Comparison of ENCODE assay signal across 9 cellular contexts in the genomic region with DNA sequence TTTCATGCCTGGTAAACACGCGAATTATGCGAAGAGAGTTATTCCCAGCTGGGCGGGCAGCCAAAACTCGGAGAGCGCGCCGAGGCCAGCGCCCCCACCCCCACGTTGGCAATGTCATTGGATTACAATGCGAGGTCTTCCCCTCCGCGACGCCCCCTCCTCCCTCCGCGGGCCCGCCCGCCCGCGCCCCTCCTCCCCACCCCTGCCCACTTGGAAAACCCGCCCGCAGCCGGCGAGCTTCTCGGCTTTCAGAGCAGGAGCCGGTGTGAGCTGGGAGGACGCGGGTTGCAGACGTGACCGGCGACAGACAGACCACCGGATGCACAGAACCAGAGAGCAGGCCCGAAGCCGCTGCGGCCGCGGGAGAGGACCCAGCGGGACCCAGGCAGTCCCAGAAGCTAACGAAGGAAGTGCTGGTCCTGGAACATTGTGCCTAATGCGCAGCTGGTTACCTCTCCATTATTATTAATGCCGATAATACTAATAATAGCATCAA. TPM values are rescaled to one million over a fixed set of nuclear protein-coding genes. Genes with fewer than 3 reads are reported as not detected.
DNase-seq lines count a peak whose midpoint lies in the region; ATAC-seq and TF ChIP-seq lines count a peak whose summit lies in the region.
"Had no signal": no experiment of that assay in that cellular context is flagged by ENCODE, and none has a peak within 500 bp of the region (broad histone marks: within the 10 kb centered on the region; RNA-seq: fewer than 3 reads in every experiment).

No MANE protein-coding gene starts in this region.

- peak overlapping the region; percentile 74 for H3K27ac Mint-ChIP-seq in HFFc6
- H3K27ac Mint-ChIP-seq in activated naive CD4-positive, alpha-beta T cell treated with anti-CD3 and anti-CD28 coated beads, Interleukin-2, amount 50 U/mL, for 24 hours, result peak overlapping the region; percentile 96
- no peak overlapping the region for H3K27ac Mint-ChIP-seq in activated T-helper 1 cell treated with anti-CD3 and anti-CD28 coated beads, Interleukin-12 subunit alpha, Interleukin-12 subunit beta, Interleukin-2, Interleukin-4 antibody, amounts not matched to agents 30 ng/mL and 10 ng/mL and 1 ng/mL, durations not matched to agents 14 hours and 24 hours and 36 hours

- no peaks in the 10 kb centered on the region for H3K36me3 Mint-ChIP-seq in HFFc6 (ENCODE audit: low read depth)
- H3K36me3 Mint-ChIP-seq in activated naive CD4-positive, alpha-beta T cell treated with anti-CD3 and anti-CD28 coated beads, Interleukin-2, amount 50 U/mL, for 24 hours, result no peaks in the 10 kb centered on the region
- H3K36me3 Mint-ChIP-seq in activated T-helper 1 cell treated with anti-CD3 and anti-CD28 coated beads, Interleukin-12 subunit alpha, Interleukin-12 subunit beta, Interleukin-2, Interleukin-4 antibody, amounts not matched to agents 30 ng/mL and 10 ng/mL and 1 ng/mL, durations not matched to agents 14 hours and 24 hours and 36 hours (ENCODE audit: low read depth), result peaks cover 5% of the 10 kb centered on the region

- no peak for ATAC-seq in HG02885 (IDR thresholded peaks at IDR 0.05; ENCODE audit: poor library complexity, unreplicated experiment)
- ATAC-seq in HG02588 (IDR thresholded peaks at IDR 0.05; ENCODE audit: unreplicated experiment), result no peak
- ATAC-seq in GM18502 (IDR thresholded peaks at IDR 0.05; ENCODE audit: poor library complexity, unreplicated experiment), result no peak
- ATAC-seq: esophagus mucosa had no signal

- no peaks in the 10 kb centered on the region for H3K27me3 Mint-ChIP-seq in HFFc6 (ENCODE audit: insufficient read depth)
- H3K27me3 Mint-ChIP-seq in activated naive CD4-positive, alpha-beta T cell treated with anti-CD3 and anti-CD28 coated beads, Interleukin-2, amount 50 U/mL, for 24 hours, result no peaks in the 10 kb centered on the region
- peaks cover 38% of the 10 kb centered on the region for H3K27me3 Mint-ChIP-seq in activated T-helper 1 cell treated with anti-CD3 and anti-CD28 coated beads, Interleukin-12 subunit alpha, Interleukin-12 subunit beta, Interleukin-2, Interleukin-4 antibody, amounts not matched to agents 30 ng/mL and 10 ng/mL and 1 ng/mL, durations not matched to agents 14 hours and 24 hours and 36 hours (ENCODE audit: insufficient read depth)

- H3K4me1 Mint-ChIP-seq in HFFc6 (ENCODE audit: low read depth), result peaks cover 38% of the 10 kb centered on the region
- H3K4me1 Mint-ChIP-seq in activated naive CD4-positive, alpha-beta T cell treated with anti-CD3 and anti-CD28 coated beads, Interleukin-2, amount 50 U/mL, for 24 hours, result peaks cover 63% of the 10 kb centered on the region
- peaks cover 38% of the 10 kb centered on the region for H3K4me1 Mint-ChIP-seq in activated T-helper 1 cell treated with anti-CD3 and anti-CD28 coated beads, Interleukin-12 subunit alpha, Interleukin-12 subunit beta, Interleukin-2, Interleukin-4 antibody, amounts not matched to agents 30 ng/mL and 10 ng/mL and 1 ng/mL, durations not matched to agents 14 hours and 24 hours and 36 hours (ENCODE audit: low read depth)

- no peaks in the 10 kb centered on the region for H3K9me3 Mint-ChIP-seq in HFFc6
- H3K9me3 Mint-ChIP-seq in activated naive CD4-positive, alpha-beta T cell treated with anti-CD3 and anti-CD28 coated beads, Interleukin-2, amount 50 U/mL, for 24 hours, result no peaks in the 10 kb centered on the region
- H3K9me3 Mint-ChIP-seq in activated T-helper 1 cell treated with anti-CD3 and anti-CD28 coated beads, Interleukin-12 subunit alpha, Interleukin-12 subunit beta, Interleukin-2, Interleukin-4 antibody, amounts not matched to agents 30 ng/mL and 10 ng/mL and 1 ng/mL, durations not matched to agents 14 hours and 24 hours and 36 hours, result no peaks in the 10 kb centered on the region

- peak; percentile 10 for DNase-seq in AG08395 (ENCODE audit: low spot score)
- no peak for DNase-seq in HFFc6
- DNase-seq in myocyte (ENCODE audit: low read depth), result peak; percentile 85
- no peak for DNase-seq in activated T-helper 1 cell treated with anti-CD3 and anti-CD28 coated beads, Interleukin-12 subunit alpha, Interleukin-12 subunit beta, Interleukin-2, Interleukin-4 antibody, amounts not matched to agents 30 ng/mL and 10 ng/mL and 1 ng/mL, durations not matched to agents 14 hours and 24 hours and 36 hours (ENCODE audit: low spot score)

- H3K4me3 Mint-ChIP-seq in HFFc6, result peak overlapping the region; percentile 85
- peak overlapping the region; percentile 90 for H3K4me3 Mint-ChIP-seq in activated naive CD4-positive, alpha-beta T cell treated with anti-CD3 and anti-CD28 coated beads, Interleukin-2, amount 50 U/mL, for 24 hours
- H3K4me3 Mint-ChIP-seq in activated T-helper 1 cell treated with anti-CD3 and anti-CD28 coated beads, Interleukin-12 subunit alpha, Interleukin-12 subunit beta, Interleukin-2, Interleukin-4 antibody, amounts not matched to agents 30 ng/mL and 10 ng/mL and 1 ng/mL, durations not matched to agents 14 hours and 24 hours and 36 hours, result no peak overlapping the region

- no peak for TF ChIP-seq CTCF in HFFc6 (IDR thresholded peaks at IDR 0.05)

- intact Hi-C loops in activated T-helper 1 cell treated with anti-CD3 and anti-CD28 coated beads, Interleukin-12 subunit alpha, Interleukin-12 subunit beta, Interleukin-2, Interleukin-4 antibody, amounts not matched to agents 30 ng/mL and 10 ng/mL and 1 ng/mL, durations not matched to agents 14 hours and 24 hours and 36 hours (cut with micrococcal nuclease), result no loop called here

RNA-seq across cellular contexts. Expression of a gene that starts 4.0 kb away (rescaled TPM):
- 10 to 100 TPM; 18.3 to 21.2 (median 19.4) TPM for total RNA-seq in HFFc6 (2021; fragmentation: NEBNext Ultra II Directional; extraction: Animal tissue kit (Norgen Biotek cat#: 25700))
- total RNA-seq in myocyte, result 62.4 and 63.9 TPM in 2 replicates
- polyA plus RNA-seq in myocyte (2012), result 4.9 TPM
- total RNA-seq in activated T-helper 1 cell treated with anti-CD3 and anti-CD28 coated beads, Interleukin-12 subunit alpha, Interleukin-12 subunit beta, Interleukin-2, Interleukin-4 antibody, amounts not matched to agents 30 ng/mL and 10 ng/mL and 1 ng/mL, durations not matched to agents 14 hours and 24 hours and 36 hours, result not detected in 2 replicates
- total RNA-seq: esophagus mucosa had no signal

Comparison
In these comparisons a context has a peak if more than half of its experiments do, and no peak if none do; other contexts are left out.
1. DNase-seq: peak in AG08395 (single experiment) and myocyte (single experiment); none in HFFc6 (single experiment) and activated T-helper 1 cell treated with anti-CD3 and anti-CD28 coated beads, Interleukin-12 subunit alpha, Interleukin-12 subunit beta, Interleukin-2, Interleukin-4 antibody, amounts not matched to agents 30 ng/mL and 10 ng/mL and 1 ng/mL, durations not matched to agents 14 hours and 24 hours and 36 hours (single experiment).
2. RNA of a gene that starts 4.0 kb away (total RNA-seq): 62.4 to 63.9 TPM in myocyte and 18.3 to 21.2 TPM in HFFc6; not detected in activated T-helper 1 cell treated with anti-CD3 and anti-CD28 coated beads, Interleukin-12 subunit alpha, Interleukin-12 subunit beta, Interleukin-2, Interleukin-4 antibody, amounts not matched to agents 30 ng/mL and 10 ng/mL and 1 ng/mL, durations not matched to agents 14 hours and 24 hours and 36 hours; every median in the first group is over 10 times any median in the second.